In genomic region chr3:127546970-127547733, GRCh38 we compare ENCODE assay signal across 8 cellular contexts. TPM values are rescaled to one million over a fixed set of nuclear protein-coding genes. Genes with fewer than 3 reads are reported as not detected.
DNase-seq lines count a peak whose midpoint lies in the region; ATAC-seq lines count a peak whose summit lies in the region.

No MANE protein-coding gene starts in this region.

- peaks cover 9% of the 10 kb centered on the region for H3K27me3 ChIP-seq in NT2/D1 (ENCODE audit: insufficient read depth, insufficient read length)
- H3K27me3 ChIP-seq in esophagus (ENCODE audit: control insufficient read depth in 1 of 2, insufficient read depth in 2 of 2, low read length in 2 of 2), result no peaks in the 10 kb centered on the region

- H3K4me1 ChIP-seq in NT2/D1 (ENCODE audit: insufficient read depth, insufficient read length), result peaks cover 26% of the 10 kb centered on the region
- peaks cover 4 to 10% of the 10 kb centered on the region in 2 donors for H3K4me1 ChIP-seq in esophagus (ENCODE audit: control insufficient read depth in 2 of 2, insufficient read depth in 2 of 2, low read length in 1 of 2)

- H3K27ac Mint-ChIP-seq in naive B cell, result peak overlapping the region in 4 of 6 donors; percentile 3 to 89 (median 54)

- peak overlapping the region; percentile 38 for H3K4me3 ChIP-seq in NT2/D1 (ENCODE audit: insufficient read length, low read depth)
- H3K4me3 ChIP-seq in esophagus (ENCODE audit: low read depth in 1 of 2, low read length in 2 of 2), result peak overlapping the region; percentile 28 to 40

- H3K9me3 Mint-ChIP-seq in naive B cell, result no peaks in the 10 kb centered on the region

- DNase-seq in AG08395 (ENCODE audit: low spot score), result peak; percentile 11
- DNase-seq in NT2/D1 (ENCODE audit: low read depth, low spot score), result no peak
- no peak for DNase-seq in naive B cell
- DNase-seq in NCI-H1436 (lab: John Stamatoyannopoulos, UW), result no peak
- DNase-seq in NCI-H2107 (lab: John Stamatoyannopoulos, UW), result no peak

- H3K27me3 Mint-ChIP-seq in naive B cell, result peaks cover 0 to 9% (median 4%) of the 10 kb centered on the region in 3 donors

- no peaks in the 10 kb centered on the region for H3K36me3 ChIP-seq in NT2/D1 (ENCODE audit: insufficient read depth, insufficient read length, low read length)
- no peaks in the 10 kb centered on the region for H3K36me3 ChIP-seq in esophagus (ENCODE audit: control insufficient read depth in 2 of 2, insufficient read depth in 2 of 2, low read length in 1 of 2)

- H3K9ac ChIP-seq in NT2/D1 (ENCODE audit: insufficient read length, low read depth), result peak overlapping the region; percentile 61

- peak overlapping the region; percentile 53 to 90 (median 83) for H3K4me3 Mint-ChIP-seq in naive B cell

- peak in 1 of 2 donors; percentile 7 for ATAC-seq in naive B cell (ENCODE audit: low read depth in 2 of 2)
- ATAC-seq in GM19023 (IDR thresholded peaks at IDR 0.05; ENCODE audit: unreplicated experiment), result no peak
- ATAC-seq in HG02763 (IDR thresholded peaks at IDR 0.05; ENCODE audit: unreplicated experiment), result no peak

- 18 to 24% methylated on average over 14 to 23 of the region's 24 CpGs for WGBS in esophagus, 2 donors

- H3K9me3 ChIP-seq in NT2/D1 (ENCODE audit: insufficient read depth, low read length) (no peaks in the 10 kb centered on the region), esophagus (ENCODE audit: control insufficient read depth in 2 of 2, insufficient read depth in 1 of 2, low read depth in 1 of 2, low read length in 1 of 2) (no peaks in the 10 kb centered on the region)

- H3K27ac ChIP-seq in esophagus (ENCODE audit: low read depth in 2 of 2, low read length in 1 of 2), result peak overlapping the region; percentile 14 to 26

- H3K36me3 Mint-ChIP-seq in naive B cell, result no peaks in the 10 kb centered on the region

- H3K4me1 Mint-ChIP-seq in naive B cell, result peaks cover 13 to 17% (median 15%) of the 10 kb centered on the region in 3 donors

RNA-seq across cellular contexts. Expression of gene TPRA1, which starts 43.4 kb away (rescaled TPM):
- polyA plus RNA-seq in esophagus, result 10 to 100 TPM; 20.2 to 22.1 TPM
- polyA plus RNA-seq in naive B cell (ENCODE audit: low read depth in 6 of 6), result 10 to 100 TPM; 11.0 to 37.0 (median 18.2) TPM

RNA-seq across cellular contexts. Expression of gene MCM2, which starts 51.1 kb away (rescaled TPM):
- polyA plus RNA-seq in esophagus (10 to 100 TPM in 1 of 2 donors, 1 to 10 TPM in 1; 4.8 to 16.2 TPM), naive B cell (ENCODE audit: low read depth in 6 of 6) (10 to 100 TPM; 23.7 to 36.7 (median 26.8) TPM)
